In genomic region chr7:99237876-99238275, GRCh38 we compare ENCODE assay signal across 12 cellular contexts. TPM values are rescaled to one million over a fixed set of nuclear protein-coding genes. Genes with fewer than 3 reads are reported as not detected.
"Had no signal": no experiment of that assay in that cellular context is flagged by ENCODE, and none has a peak within 500 bp of the region (broad histone marks: within the 10 kb centered on the region; RNA-seq: fewer than 3 reads in every experiment).

No MANE protein-coding gene starts in this region.

RNA-seq across cellular contexts. Expression of gene KPNA7, which starts 30.0 kb away (rescaled TPM):
- total RNA-seq: subcutaneous adipose tissue, suprapubic skin, temporal lobe, thoracic aorta, thyroid gland, ureter, urinary bladder, uterus, vagina had no signal

RNA-seq across cellular contexts. Expression of gene MYH16, which starts 34.8 kb away (rescaled TPM):
- total RNA-seq: subcutaneous adipose tissue, suprapubic skin, temporal lobe, thoracic aorta, thyroid gland, tibial nerve, transverse colon, upper lobe of right lung, ureter, urinary bladder, uterus, vagina had no signal
- polyA plus RNA-seq: urinary bladder had no signal
